12 cellular contexts compared by ENCODE assay signal in the genomic region with DNA sequence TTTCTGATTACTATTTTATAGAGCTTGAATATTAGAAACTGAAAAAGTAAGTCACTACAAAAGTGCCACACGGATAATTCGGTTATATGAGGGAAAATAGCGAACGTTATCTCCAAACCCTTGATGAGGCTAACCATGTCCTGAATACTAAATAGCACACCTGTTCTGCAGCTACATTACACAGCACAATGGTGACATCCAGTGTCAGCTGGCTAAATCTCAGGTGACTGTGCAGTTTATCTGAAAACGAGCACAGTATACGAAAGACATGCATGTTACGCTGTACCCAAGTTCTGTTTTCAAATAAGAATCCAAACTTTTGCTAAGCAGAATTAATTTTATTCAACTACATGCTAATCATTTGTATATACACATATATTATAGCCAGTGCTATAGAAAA. TPM values are rescaled to one million over a fixed set of nuclear protein-coding genes. Genes with fewer than 3 reads are reported as not detected.
DNase-seq lines count a peak whose midpoint lies in the region; ATAC-seq, FAIRE-seq and TF ChIP-seq lines count a peak whose summit lies in the region.
"Had no signal": no experiment of that assay in that cellular context is flagged by ENCODE, and none has a peak within 500 bp of the region (broad histone marks: within the 10 kb centered on the region; RNA-seq: fewer than 3 reads in every experiment).

No MANE protein-coding gene starts in this region.

- intact Hi-C loops in GM12878 (cut with micrococcal nuclease; ENCODE audit: unreplicated experiment), result no loop called here
- intact Hi-C loops in vagina (cut with DNase I), result no loop called here

- RAD21 ChIA-PET in GM12878 (lab: Charles Lee; ENCODE audit: unreplicated experiment), result no interaction called here

- no peak for ATAC-seq in GM12878

- H3K9me3 ChIP-seq in GM12878 (replicated peaks; ENCODE audit: control insufficient read depth, insufficient read depth, low read length) (no peaks in the 10 kb centered on the region), vagina (no peaks in the 10 kb centered on the region)
- H3K9me3 ChIP-seq: upper lobe of left lung had no signal

- TF ChIP-seq CTCF in GM12864 (IDR thresholded peaks at IDR 0.05; ENCODE audit: low read depth, low read length, missing control alignments), result peak; percentile 16
- TF ChIP-seq CTCF in GM12878 (IDR thresholded peaks at IDR 0.05 in 2 of 3, conservative IDR thresholded peaks at IDR 0.05 in 1 of 3; ENCODE audit: control insufficient read depth in 2 of 3, extremely low read depth in 1 of 3, insufficient read depth in 1 of 3, low read depth in 3 of 3, low read length in 3 of 3), result peak in 1 of 3 experiments; percentile 10; a peak in 1 of 6 replicates
- TF ChIP-seq CTCF in vagina (IDR thresholded peaks at IDR 0.05), result no peak

- POLR2A ChIA-PET in GM12878 (lab: Charles Lee), result no interaction called here

- TF ChIP-seq EP300 in GM12878 (IDR thresholded peaks at IDR 0.05; ENCODE audit: borderline replicate concordance in 1 of 2, control insufficient read depth in 1 of 2, low read depth in 2 of 2, low read length in 2 of 2), result no peak

- 49% methylated on average over 7 of the region's 7 CpGs for WGBS in GM12878 (ENCODE audit: insufficient coverage, insufficient replicate concordance, low lambda C conversion rate, missing lambda C conversion rate)
- WGBS in mesendoderm (ENCODE audit: extremely low coverage, insufficient coverage, low lambda C conversion rate), result no CpG with 5 or more reads among the region's 7 CpGs

- in situ Hi-C loops in GM12878 (cut with MboI), result no loop called here

- H2BK120ac ChIP-seq in mesendoderm (ENCODE audit: low read depth, low read length), result no peak overlapping the region

- H3K9ac ChIP-seq in GM12878 (ENCODE audit: control insufficient read depth, insufficient read depth, low read length), result no peak overlapping the region
- no peak overlapping the region for H3K9ac ChIP-seq in mesendoderm (ENCODE audit: low read length)

- no peak overlapping the region for H2BK5ac ChIP-seq in mesendoderm (ENCODE audit: low read length)

- no TSS peak for BruUV-seq in GM12878 (replicated peaks; lab: Mats Ljungman, UMichigan)

- no peak overlapping the region for H3K18ac ChIP-seq in mesendoderm (ENCODE audit: low read length)

- H4K20me1 ChIP-seq in GM12878 (ENCODE audit: control insufficient read depth, insufficient read depth), result no peaks in the 10 kb centered on the region

- SMC1A ChIA-PET in GM12878 (lab: Charles Lee; ENCODE audit: uncharacterized antibody, unreplicated experiment), result interaction anchor here (1.2 to 1.3 kb wide), 2 partner anchors 11 to 65 kb away, joined by 3 read pairs; no protein-coding TSS in a partner anchor

- H3K4me3 ChIP-seq in GM12864 (ENCODE audit: low read depth, low read length) (no peak overlapping the region), GM12878 (no peak overlapping the region), mesendoderm (ENCODE audit: low read length) (no peak overlapping the region), vagina (no peak overlapping the region)
- H3K4me3 ChIP-seq: upper lobe of left lung had no signal

- no peaks in the 10 kb centered on the region for H3K79me1 ChIP-seq in mesendoderm (ENCODE audit: low read length)

- no peak overlapping the region for H2BK15ac ChIP-seq in mesendoderm (replicated peaks; ENCODE audit: low read depth)

- no peak for FAIRE-seq in GM12878 (lab: Jason Lieb, UNC)
- FAIRE-seq: kidney had no signal

- H3K79me2 ChIP-seq in GM12878 (ENCODE audit: control insufficient read depth, insufficient read depth, low read length) (no peaks in the 10 kb centered on the region), mesendoderm (ENCODE audit: control insufficient read depth, insufficient read depth, low read length) (no peaks in the 10 kb centered on the region)

- H3K4me2 ChIP-seq in GM12878 (ENCODE audit: control insufficient read depth, insufficient read depth) (no peak overlapping the region), mesendoderm (ENCODE audit: low read length) (no peak overlapping the region)

- no peak overlapping the region for H4K8ac ChIP-seq in mesendoderm (ENCODE audit: low read depth, low read length)

- H3K27ac ChIP-seq in GM12878 (ENCODE audit: control insufficient read depth, insufficient read depth) (no peak overlapping the region), mesendoderm (ENCODE audit: low read depth, low read length) (no peak overlapping the region), vagina (no peak overlapping the region)

- no peaks in the 10 kb centered on the region for H3K36me3 ChIP-seq in GM12878 (ENCODE audit: control insufficient read depth in 2 of 2, insufficient read depth in 2 of 2, low read length in 1 of 2)
- H3K36me3 ChIP-seq in mesendoderm (ENCODE audit: control insufficient read depth, insufficient read depth, low read length), result no peaks in the 10 kb centered on the region
- H3K36me3 ChIP-seq in vagina, result no peaks in the 10 kb centered on the region
- H3K36me3 ChIP-seq: upper lobe of left lung had no signal

- peak; percentile 30; the same call in 1 of the 2 replicates for TF ChIP-seq RAD21 in GM12878 (IDR thresholded peaks at IDR 0.05; ENCODE audit: insufficient read depth, low read depth, low read length)

- H4K5ac ChIP-seq in mesendoderm (ENCODE audit: low read length), result no peak overlapping the region

- TF ChIP-seq POLR2A in GM12878 (IDR thresholded peaks at IDR 0.05; ENCODE audit: low read depth, low read length) (no peak), vagina (IDR thresholded peaks at IDR 0.05) (no peak)

- no peak overlapping the region for H3K23ac ChIP-seq in mesendoderm (ENCODE audit: low read length)

- H3K27me3 ChIP-seq in GM12878 (replicated peaks in 1 of 2; ENCODE audit: control insufficient read depth in 2 of 2, insufficient read depth in 2 of 2, low read length in 1 of 2) (no peaks in the 10 kb centered on the region), mesendoderm (ENCODE audit: insufficient read depth, low read length, poor library complexity) (no peaks in the 10 kb centered on the region), vagina (no peaks in the 10 kb centered on the region)
- H3K27me3 ChIP-seq: upper lobe of left lung had no signal

- no peak overlapping the region for H2AK5ac ChIP-seq in mesendoderm (ENCODE audit: low read length)

- no peak overlapping the region for H3K56ac ChIP-seq in mesendoderm (ENCODE audit: low read length)

- no peak overlapping the region for H2AFZ ChIP-seq in GM12878 (ENCODE audit: control insufficient read depth, low read depth, low read length)

- no peak overlapping the region for H3K4ac ChIP-seq in mesendoderm (ENCODE audit: low read depth, low read length)

- CTCF ChIA-PET in GM12878 (lab: Yijun Ruan, JAX), result interaction anchor here (1.2 kb wide), 1 partner anchor 34 kb away, joined by 3 read pairs; no protein-coding TSS in a partner anchor

- DNase-seq in GM12864 (ENCODE audit: low read depth) (no peak), NCI-H2029 treated with DMSO at 0.1 percent for 48 hours (lab: John Stamatoyannopoulos, UW) (peak; percentile 19), GM12878 (ENCODE audit: low read depth, low spot score) (no peak), mesendoderm (peak; percentile 19), COLO829 (ENCODE audit: low spot score) (no peak), T1000 (lab: John Stamatoyannopoulos, UW) (no peak), vagina (ENCODE audit: extremely low spot score in 2 of 2) (no peak)
- DNase-seq: aorta, kidney, NCI-H187, occipital lobe had no signal

- H3K4me1 ChIP-seq in GM12878 (ENCODE audit: control insufficient read depth, insufficient read depth, low read length), result no peaks in the 10 kb centered on the region
- H3K4me1 ChIP-seq in mesendoderm (ENCODE audit: control insufficient read depth, low read depth, low read length), result no peaks in the 10 kb centered on the region
- no peaks in the 10 kb centered on the region for H3K4me1 ChIP-seq in vagina

TF ChIP-seq in GM12878, 131 proteins besides CTCF, POLR2A, EP300 and RAD21 (continues in another document):
- TF ChIP-seq, protein P1, sequence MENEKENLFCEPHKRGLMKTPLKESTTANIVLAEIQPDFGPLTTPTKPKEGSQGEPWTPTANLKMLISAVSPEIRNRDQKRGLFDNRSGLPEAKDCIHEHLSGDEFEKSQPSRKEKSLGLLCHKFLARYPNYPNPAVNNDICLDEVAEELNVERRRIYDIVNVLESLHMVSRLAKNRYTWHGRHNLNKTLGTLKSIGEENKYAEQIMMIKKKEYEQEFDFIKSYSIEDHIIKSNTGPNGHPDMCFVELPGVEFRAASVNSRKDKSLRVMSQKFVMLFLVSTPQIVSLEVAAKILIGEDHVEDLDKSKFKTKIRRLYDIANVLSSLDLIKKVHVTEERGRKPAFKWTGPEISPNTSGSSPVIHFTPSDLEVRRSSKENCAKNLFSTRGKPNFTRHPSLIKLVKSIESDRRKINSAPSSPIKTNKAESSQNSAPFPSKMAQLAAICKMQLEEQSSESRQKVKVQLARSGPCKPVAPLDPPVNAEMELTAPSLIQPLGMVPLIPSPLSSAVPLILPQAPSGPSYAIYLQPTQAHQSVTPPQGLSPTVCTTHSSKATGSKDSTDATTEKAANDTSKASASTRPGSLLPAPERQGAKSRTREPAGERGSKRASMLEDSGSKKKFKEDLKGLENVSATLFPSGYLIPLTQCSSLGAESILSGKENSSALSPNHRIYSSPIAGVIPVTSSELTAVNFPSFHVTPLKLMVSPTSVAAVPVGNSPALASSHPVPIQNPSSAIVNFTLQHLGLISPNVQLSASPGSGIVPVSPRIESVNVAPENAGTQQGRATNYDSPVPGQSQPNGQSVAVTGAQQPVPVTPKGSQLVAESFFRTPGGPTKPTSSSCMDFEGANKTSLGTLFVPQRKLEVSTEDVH (IDR thresholded peaks at IDR 0.05; ENCODE audit: low read depth, partially characterized antibody), result no peak

RNA-seq across cellular contexts. Expression of gene CCDC68, which starts 9.0 kb away (rescaled TPM):
- 0.10 TPM in 1 of 2 replicates, not detected in the other for total RNA-seq in GM12878 (2013; cell fraction: nucleolus; rRNA removed)
- total RNA-seq in GM12878 (2014; rRNA removed) (not detected in 2 replicates), GM12878 (2014; rRNA removed; fragmentation: Illumina TruSeq; extraction: Trizol) (not detected in 2 replicates), GM12878 (2021) (not detected in 2 replicates), vagina (8.1 TPM)
- polyA plus RNA-seq in GM12878 (2011; ENCODE audit: low read depth), result not detected
- polyA plus RNA-seq in GM12878 (2011; rRNA removed) (0.04 TPM in 2 replicates), GM12878 (2014; fragmentation: Illumina TruSeq; extraction: Trizol) (not detected in 2 replicates), GM12878 (2014; fragmentation: Nextera tagmentation; extraction: Ambion mirVana) (not detected), GM12878 (2014; rRNA removed) (not detected in 2 replicates), GM12878 (2016; fragmentation: Nextera tagmentation; extraction: Ambion mirVana) (not detected)
- polyA plus RNA-seq in GM12878 (2011; cell fraction: cytosol; rRNA removed), result not detected in 2 replicates
- polyA plus RNA-seq in GM12878 (2011; cell fraction: nucleus; rRNA removed), result 0.03 TPM in 1 of 2 replicates, not detected in the other
- polyA plus RNA-seq in GM12878 (2012), result 0.03 TPM in 1 of 2 replicates, not detected in the other
- polyA minus RNA-seq in GM12878 (2011; rRNA and poly(A)+ RNA removed), result not detected in 2 replicates
- polyA minus RNA-seq in GM12878 (2011; cell fraction: cytosol; rRNA and poly(A)+ RNA removed), result not detected in 2 replicates
- not detected in 2 replicates for polyA minus RNA-seq in GM12878 (2011; cell fraction: nucleus; rRNA and poly(A)+ RNA removed)
- 0.59 TPM for polyA plus RNA-seq in mesendoderm (2013, experiment 1 of 2)
- polyA plus RNA-seq in mesendoderm (2013, experiment 2 of 2), result 0.55 TPM

Comparison
In these comparisons a context has a peak if more than half of its experiments do, and no peak if none do; other contexts are left out.
1. DNase-seq: peak in NCI-H2029 treated with DMSO at 0.1 percent for 48 hours (single experiment) and mesendoderm (single experiment); none in GM12864 (single experiment), GM12878 (single experiment), COLO829 (single experiment), T1000 (single experiment) and vagina (0 of 2).